Comparison of ENCODE assay signal across 1 cellular context in genomic region chr6:32152414-32153251, GRCh38.
A peak's percentile ranks its signal among the peaks of the same experiment; 100 is the strongest.
TF ChIP-seq lines count a peak whose summit lies in the region.

No MANE protein-coding gene starts in this region.

TF ChIP-seq in HEK293, 187 proteins besides CTCF, POLR2A, EP300 and RAD21 (continued from another document):
- no peak for TF ChIP-seq PRDM4 (tag by site-specific recombination; IDR thresholded peaks at IDR 0.05)
- TF ChIP-seq HOXA7 (CRISPR knock-in tag; IDR thresholded peaks at IDR 0.05; ENCODE audit: borderline replicate concordance): no peak
- no peak for TF ChIP-seq ZNF24 (tag by site-specific recombination; IDR thresholded peaks at IDR 0.05)
- TF ChIP-seq ZIC2 (tag by site-specific recombination; IDR thresholded peaks at IDR 0.05): no peak
- no peak; the same call in 1 of the 2 replicates for TF ChIP-seq GLIS1 (tag by site-specific recombination; IDR thresholded peaks at IDR 0.05)
- TF ChIP-seq ZNF426 (tag by site-specific recombination; IDR thresholded peaks at IDR 0.05): no peak
- TF ChIP-seq ZNF311 (tag by site-specific recombination; IDR thresholded peaks at IDR 0.05; ENCODE audit: borderline replicate concordance): no peak
- 0 out of 2 replicates have a peak, but pooled peaks have one; percentile 15 for TF ChIP-seq WT1 (tag by site-specific recombination; IDR thresholded peaks at IDR 0.05)
- TF ChIP-seq ZNF133 (tag by site-specific recombination; IDR thresholded peaks at IDR 0.05): no peak
- TF ChIP-seq ZNF830 (tag by site-specific recombination; IDR thresholded peaks at IDR 0.05; ENCODE audit: low read depth): no peak
- no peak for TF ChIP-seq SCRT2 (tag by site-specific recombination; IDR thresholded peaks at IDR 0.05)
- no peak for TF ChIP-seq ZNF513 (tag by site-specific recombination; IDR thresholded peaks at IDR 0.05)
- TF ChIP-seq PRDM2 (tag by site-specific recombination; IDR thresholded peaks at IDR 0.05; ENCODE audit: borderline replicate concordance): no peak
- no peak for TF ChIP-seq ZNF433 (tag by site-specific recombination; IDR thresholded peaks at IDR 0.05; ENCODE audit: low read depth)
- TF ChIP-seq REST (tag by site-specific recombination; IDR thresholded peaks at IDR 0.05): no peak
- no peak for TF ChIP-seq ZNF654 (tag by site-specific recombination; IDR thresholded peaks at IDR 0.05; ENCODE audit: low read depth)
- peak; percentile 41; the same call in 1 of the 2 replicates for TF ChIP-seq FEZF1 (tag by site-specific recombination; IDR thresholded peaks at IDR 0.05)
- no peak for TF ChIP-seq BCL6B (tag by site-specific recombination; IDR thresholded peaks at IDR 0.05)
- TF ChIP-seq ZNF473 (tag by site-specific recombination; IDR thresholded peaks at IDR 0.05): no peak
- no peak for TF ChIP-seq OVOL3 (tag by site-specific recombination; IDR thresholded peaks at IDR 0.05)
- TF ChIP-seq ZNF350 (tag by site-specific recombination; IDR thresholded peaks at IDR 0.05): no peak
- TF ChIP-seq ZNF394 (tag by site-specific recombination; IDR thresholded peaks at IDR 0.05; ENCODE audit: borderline replicate concordance): no peak
- no peak for TF ChIP-seq ZNF391 (tag by site-specific recombination; IDR thresholded peaks at IDR 0.05; ENCODE audit: borderline replicate concordance, low read depth)
- TF ChIP-seq ZBTB17 (tag by site-specific recombination; IDR thresholded peaks at IDR 0.05): peak; percentile 80
- TF ChIP-seq ZNF184 (tag by site-specific recombination; IDR thresholded peaks at IDR 0.05): no peak
- no peak for TF ChIP-seq SP3 (tag by site-specific recombination; IDR thresholded peaks at IDR 0.05)
- no peak for TF ChIP-seq ZNF266 (tag by site-specific recombination; IDR thresholded peaks at IDR 0.05; ENCODE audit: low read depth)
- TF ChIP-seq KLF9 (tag by site-specific recombination; IDR thresholded peaks at IDR 0.05; ENCODE audit: low read depth): no peak
- no peak for TF ChIP-seq ZNF837 (tag by site-specific recombination; IDR thresholded peaks at IDR 0.05)
- no peak for TF ChIP-seq ZNF302 (tag by site-specific recombination; IDR thresholded peaks at IDR 0.05; ENCODE audit: low read depth)
- peak; percentile 93 for TF ChIP-seq ZNF18 (tag by site-specific recombination; IDR thresholded peaks at IDR 0.05)
- TF ChIP-seq ZNF521 (tag by site-specific recombination; IDR thresholded peaks at IDR 0.05): no peak
- no peak for TF ChIP-seq ZNF274 (IDR thresholded peaks at IDR 0.05; ENCODE audit: low read length)
- no peak for TF ChIP-seq ZNF274 (tag by site-specific recombination; IDR thresholded peaks at IDR 0.05; ENCODE audit: borderline replicate concordance)
- TF ChIP-seq ZNF132 (tag by site-specific recombination; IDR thresholded peaks at IDR 0.05; ENCODE audit: borderline replicate concordance): no peak
- no peak for TF ChIP-seq BCL11B (tag by site-specific recombination; IDR thresholded peaks at IDR 0.05; ENCODE audit: low read depth)
- no peak for TF ChIP-seq ZNF76 (tag by site-specific recombination; IDR thresholded peaks at IDR 0.05; ENCODE audit: borderline replicate concordance, low read depth)
- no peak for TF ChIP-seq ZNF596 (tag by site-specific recombination; IDR thresholded peaks at IDR 0.05)
